Comparison of ENCODE assay signal across 8 cellular contexts in genomic region chr15:66388057-66388363, GRCh38. TPM values are rescaled to one million over a fixed set of nuclear protein-coding genes. Genes with fewer than 3 reads are reported as not detected.
DNase-seq lines count a peak whose midpoint lies in the region; FAIRE-seq and TF ChIP-seq lines count a peak whose summit lies in the region.

No MANE protein-coding gene starts in this region.

- no peaks in the 10 kb centered on the region for H3K27me3 ChIP-seq in sigmoid colon

- H3K4me1 ChIP-seq in sigmoid colon = peaks cover 0 to 38% (median 21%) of the 10 kb centered on the region in 4 donors

- no peaks in the 10 kb centered on the region for H3K36me3 ChIP-seq in SK-N-MC (ENCODE audit: insufficient read depth, low read length)
- no peaks in the 10 kb centered on the region for H3K36me3 ChIP-seq in sigmoid colon

- 40 to 45% methylated on average over 3 of the region's 3 CpGs for WGBS in sigmoid colon, 2 donors

- no peak for FAIRE-seq in frontal cortex (lab: Jason Lieb, UNC)
- no peak for FAIRE-seq in HTR-8/SVneo (lab: Jason Lieb, UNC)

- TF ChIP-seq POLR2A in sigmoid colon (IDR thresholded peaks at IDR 0.05) = no peak

- H3K9me3 ChIP-seq in SK-N-MC (ENCODE audit: low read depth, low read length) = no peaks in the 10 kb centered on the region
- no peaks in the 10 kb centered on the region for H3K9me3 ChIP-seq in sigmoid colon

- TF ChIP-seq EP300 in sigmoid colon (IDR thresholded peaks at IDR 0.05) = no peak

- no peak for TF ChIP-seq CTCF in GM12865 (IDR thresholded peaks at IDR 0.05; ENCODE audit: insufficient read depth, low read depth, low read length, missing control alignments)
- TF ChIP-seq CTCF in fibroblast of pulmonary artery (IDR thresholded peaks at IDR 0.05; ENCODE audit: low read length, missing control alignments) = no peak
- no peak for TF ChIP-seq CTCF in sigmoid colon (IDR thresholded peaks at IDR 0.05)

- peak overlapping the region; percentile 63 for H3K4me3 ChIP-seq in GM12865 (ENCODE audit: low read depth, low read length)
- H3K4me3 ChIP-seq in SK-N-MC = peak overlapping the region; percentile 96
- H3K4me3 ChIP-seq in fibroblast of pulmonary artery (replicated peaks; ENCODE audit: low read depth, low read length) = peak overlapping the region; percentile 86
- peak overlapping the region; percentile 71 to 99 (median 87) for H3K4me3 ChIP-seq in sigmoid colon

- H3K27ac ChIP-seq in SK-N-MC (no peak overlapping the region), sigmoid colon (peak overlapping the region; percentile 93 to 99 (median 98))

- intact Hi-C loops in sigmoid colon (cut with DNase I) = no loop called here

- DNase-seq in GM12865 (ENCODE audit: low read depth) (no peak), SK-N-MC (ENCODE audit: low read depth, low spot score) (no peak), fibroblast of pulmonary artery (ENCODE audit: low read depth) (no peak), sigmoid colon (no peak), frontal cortex (ENCODE audit: low spot score in 2 of 2) (no peak), NCI-H1092 (lab: John Stamatoyannopoulos, UW) (no peak), HTR-8/SVneo (ENCODE audit: insufficient read length, low spot score) (no peak), C1 segment of cervical spinal cord (lab: John Stamatoyannopoulos, UW) (no peak)

- peak overlapping the region; percentile 85 for H3K9ac ChIP-seq in SK-N-MC (ENCODE audit: insufficient read length)

RNA-seq across cellular contexts. Expression of gene MAP2K1, which starts 1.3 kb away (rescaled TPM):
- total RNA-seq in sigmoid colon (10 to 100 TPM; 21.0 to 32.8 (median 25.7) TPM), frontal cortex (31.0 TPM)
- polyA plus RNA-seq in sigmoid colon = 10 to 100 TPM; 19.8 to 38.8 (median 36.8) TPM

RNA-seq across cellular contexts. Expression of gene TIPIN, which starts 31.5 kb away (rescaled TPM):
- total RNA-seq in sigmoid colon (10 to 100 TPM in 1 of 4 donors, 1 to 10 TPM in 3; 1.9 to 10.3 (median 6.1) TPM), frontal cortex (20.8 TPM)
- polyA plus RNA-seq in sigmoid colon = 1 to 10 TPM; 2.3 to 8.7 (median 2.4) TPM
